Comparison of ENCODE assay signal across 34 cellular contexts in the genomic region with DNA sequence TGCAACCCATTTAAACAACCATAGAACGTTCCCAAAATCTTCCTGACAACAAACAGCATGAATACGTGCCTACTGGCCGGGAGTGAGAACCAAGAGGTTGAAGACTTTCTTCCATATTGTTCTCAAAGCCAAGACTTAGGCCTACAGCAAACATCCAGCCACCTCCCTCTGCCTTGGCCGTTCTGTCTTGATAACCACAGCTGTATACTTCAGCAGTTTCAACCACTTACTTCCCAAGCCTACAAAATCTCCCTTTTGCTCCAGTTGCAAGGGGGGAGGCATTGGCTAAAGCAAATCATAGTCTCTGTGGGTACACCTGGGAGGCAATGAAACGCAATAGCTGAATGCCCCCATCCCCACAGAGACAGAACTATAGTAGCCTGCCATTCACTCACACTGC.
"Had no signal": no experiment of that assay in that cellular context is flagged by ENCODE, and none has a peak within 500 bp of the region (broad histone marks: within the 10 kb centered on the region; RNA-seq: fewer than 3 reads in every experiment).

No MANE protein-coding gene starts in this region.

- H3K9me3 Mint-ChIP-seq: activated CD4-positive, alpha-beta memory T cell treated with anti-CD3 and anti-CD28 coated beads for 36 hours; activated CD4-positive, alpha-beta T cell treated with anti-CD3 and anti-CD28 coated beads, Interleukin-2, amount 10 ng/mL, durations not matched to agents 24 days and 14 days; activated naive CD4-positive, alpha-beta T cell treated with anti-CD3 and anti-CD28 coated beads for 36 hours; activated naive CD8-positive, alpha-beta T cell treated with anti-CD3 and anti-CD28 coated beads for 36 hours; activated T-helper 1 cell treated with anti-CD3 and anti-CD28 coated beads, Interleukin-12 subunit alpha, Interleukin-12 subunit beta, Interleukin-2, Interleukin-4 antibody, amounts not matched to agents 30 ng/mL and 10 ng/mL and 1 ng/mL, durations not matched to agents 14 hours and 24 hours and 36 hours; effector memory CD8-positive, alpha-beta T cell; naive thymus-derived CD8-positive, alpha-beta T cell; stimulated activated effector memory CD8-positive, alpha-beta T cell treated with anti-CD3 and anti-CD28 coated beads, Interleukin-12 subunit alpha, Interleukin-12 subunit beta, amount 100 ng/mL, for 72 hours; stimulated activated naive CD8-positive, alpha-beta T cell treated with anti-CD3 and anti-CD28 coated beads, Interleukin-15, Interleukin-2, amounts not matched to agents 100 ng/mL and 50 ng/mL, for 24 hours had no signal

- H3K36me3 Mint-ChIP-seq: activated CD4-positive, alpha-beta memory T cell treated with anti-CD3 and anti-CD28 coated beads for 36 hours; activated naive CD8-positive, alpha-beta T cell treated with anti-CD3 and anti-CD28 coated beads for 36 hours; immature natural killer cell; naive thymus-derived CD8-positive, alpha-beta T cell; stimulated activated effector memory CD8-positive, alpha-beta T cell treated with anti-CD3 and anti-CD28 coated beads, Interleukin-12 subunit alpha, Interleukin-12 subunit beta, amount 100 ng/mL, for 72 hours had no signal

- ATAC-seq: activated CD4-positive, CD25-positive, alpha-beta regulatory T cell treated with anti-CD3 and anti-CD28 coated beads, Interleukin-2, amount 50 U/mL, for 24 hours; body of pancreas; effector memory CD8-positive, alpha-beta T cell; left lobe of liver; lower lobe of right lung; naive thymus-derived CD8-positive, alpha-beta T cell; stimulated activated effector memory CD8-positive, alpha-beta T cell treated with anti-CD3 and anti-CD28 coated beads, Interleukin-12 subunit alpha, Interleukin-12 subunit beta, amount 100 ng/mL, for 72 hours had no signal

- H3K4me3 ChIP-seq: adrenal gland, body of pancreas, colonic mucosa, lower lobe of right lung, right lobe of liver, skin epidermis, thoracic aorta, uterus had no signal

- H3K27me3 Mint-ChIP-seq: activated CD4-positive, alpha-beta T cell treated with anti-CD3 and anti-CD28 coated beads, Interleukin-2, amount 10 ng/mL, durations not matched to agents 24 days and 14 days had no signal

- DNase-seq: activated CD4-positive, alpha-beta memory T cell treated with anti-CD3 and anti-CD28 coated beads for 36 hours; activated CD4-positive, alpha-beta T cell treated with anti-CD3 and anti-CD28 coated beads, Interleukin-2, amount 10 ng/mL, durations not matched to agents 24 days and 14 days; activated CD8-positive, alpha-beta memory T cell treated with anti-CD3 and anti-CD28 coated beads, Interleukin-2, amount 50 U/mL, for 4 hours; activated effector memory CD4-positive, alpha-beta T cell treated with anti-CD3 and anti-CD28 coated beads, Interleukin-2, amount 50 U/mL, for 16 hours; activated naive CD4-positive, alpha-beta T cell treated with anti-CD3 and anti-CD28 coated beads for 36 hours; activated naive CD8-positive, alpha-beta T cell treated with anti-CD3 and anti-CD28 coated beads for 36 hours; activated T-cell treated with anti-CD3 and anti-CD28 coated beads, Interleukin-2, amount 50 U/mL, for 1 hour; adrenal gland; aorta; body of pancreas; cerebellar nuclear complex; colonic mucosa; effector memory CD8-positive, alpha-beta T cell; erythroblast; gastrocnemius medialis; hypothalamus; immature natural killer cell; kidney; lower lobe of right lung; mesenchymal stem cell; naive thymus-derived CD8-positive, alpha-beta T cell; posterior cingulate gyrus; right lobe of liver; stimulated activated CD4-positive, alpha-beta T cell treated with anti-CD3 and anti-CD28 coated beads, Interleukin-4, amount 100 ng/mL, for 24 hours; trophoblast cell; uterus had no signal

- H3K27me3 ChIP-seq: adrenal gland, body of pancreas, colonic mucosa, gastrocnemius medialis, right lobe of liver, uterus had no signal

- H3K4me1 ChIP-seq: colonic mucosa, uterus had no signal

- H3K27ac Mint-ChIP-seq: activated CD4-positive, alpha-beta memory T cell treated with anti-CD3 and anti-CD28 coated beads for 36 hours; activated CD4-positive, alpha-beta T cell treated with anti-CD3 and anti-CD28 coated beads, Interleukin-2, amount 10 ng/mL, durations not matched to agents 24 days and 14 days; activated naive CD4-positive, alpha-beta T cell treated with anti-CD3 and anti-CD28 coated beads for 36 hours; activated naive CD8-positive, alpha-beta T cell treated with anti-CD3 and anti-CD28 coated beads for 36 hours; activated T-helper 1 cell treated with anti-CD3 and anti-CD28 coated beads, Interleukin-12 subunit alpha, Interleukin-12 subunit beta, Interleukin-2, Interleukin-4 antibody, amounts not matched to agents 30 ng/mL and 10 ng/mL and 1 ng/mL, durations not matched to agents 14 hours and 24 hours and 36 hours; effector memory CD8-positive, alpha-beta T cell; immature natural killer cell; naive thymus-derived CD8-positive, alpha-beta T cell; stimulated activated effector memory CD8-positive, alpha-beta T cell treated with anti-CD3 and anti-CD28 coated beads, Interleukin-12 subunit alpha, Interleukin-12 subunit beta, amount 100 ng/mL, for 72 hours; stimulated activated naive CD8-positive, alpha-beta T cell treated with anti-CD3 and anti-CD28 coated beads, Interleukin-15, Interleukin-2, amounts not matched to agents 100 ng/mL and 50 ng/mL, for 24 hours had no signal

- H3K4me1 Mint-ChIP-seq: immature natural killer cell had no signal

- H3K4me3 Mint-ChIP-seq: activated CD4-positive, alpha-beta memory T cell treated with anti-CD3 and anti-CD28 coated beads for 36 hours; activated CD4-positive, alpha-beta T cell treated with anti-CD3 and anti-CD28 coated beads, Interleukin-2, amount 10 ng/mL, durations not matched to agents 24 days and 14 days; activated naive CD4-positive, alpha-beta T cell treated with anti-CD3 and anti-CD28 coated beads for 36 hours; activated naive CD8-positive, alpha-beta T cell treated with anti-CD3 and anti-CD28 coated beads for 36 hours; activated T-helper 1 cell treated with anti-CD3 and anti-CD28 coated beads, Interleukin-12 subunit alpha, Interleukin-12 subunit beta, Interleukin-2, Interleukin-4 antibody, amounts not matched to agents 30 ng/mL and 10 ng/mL and 1 ng/mL, durations not matched to agents 14 hours and 24 hours and 36 hours; effector memory CD8-positive, alpha-beta T cell; immature natural killer cell; naive thymus-derived CD8-positive, alpha-beta T cell; stimulated activated effector memory CD8-positive, alpha-beta T cell treated with anti-CD3 and anti-CD28 coated beads, Interleukin-12 subunit alpha, Interleukin-12 subunit beta, amount 100 ng/mL, for 72 hours; stimulated activated naive CD8-positive, alpha-beta T cell treated with anti-CD3 and anti-CD28 coated beads, Interleukin-15, Interleukin-2, amounts not matched to agents 100 ng/mL and 50 ng/mL, for 24 hours had no signal

- H3K9me3 ChIP-seq: adrenal gland, body of pancreas, colonic mucosa, gastrocnemius medialis, lower lobe of right lung, right lobe of liver, thoracic aorta, uterus had no signal

- H3K36me3 ChIP-seq: adrenal gland, colonic mucosa, gastrocnemius medialis, lower lobe of right lung, right lobe of liver, thoracic aorta, uterus had no signal

- H3K27ac ChIP-seq: adrenal gland, colonic mucosa, lower lobe of right lung, right lobe of liver, thoracic aorta, uterus, VCaP had no signal
